Comparison of ENCODE assay signal across 22 cellular contexts in the genomic region with DNA sequence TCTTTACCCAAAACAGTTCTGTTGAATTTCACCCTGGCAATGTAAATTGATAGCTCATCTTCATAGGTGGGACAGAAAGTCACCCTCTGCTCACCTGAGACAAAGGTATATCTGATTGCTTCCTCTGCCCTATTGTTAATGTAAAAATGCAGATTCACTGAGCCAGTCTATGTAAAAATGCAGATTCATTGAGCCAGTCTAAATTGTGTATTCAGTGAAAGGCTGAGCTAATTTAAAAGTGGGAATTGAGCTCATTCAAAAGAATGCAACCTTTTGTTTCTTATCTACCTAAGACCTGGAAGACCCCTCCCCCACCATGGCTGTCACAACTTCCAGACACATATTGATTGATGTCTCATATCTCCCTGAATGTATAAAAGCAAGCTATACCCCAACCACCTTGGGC.
"Had no signal": no experiment of that assay in that cellular context is flagged by ENCODE, and none has a peak within 500 bp of the region (broad histone marks: within the 10 kb centered on the region; RNA-seq: fewer than 3 reads in every experiment).

No MANE protein-coding gene starts in this region.

- H3K27ac ChIP-seq: coronary artery, esophagus muscularis mucosa, ovary, sigmoid colon, spleen, upper lobe of left lung had no signal

- H3K4me3 ChIP-seq: coronary artery, esophagus muscularis mucosa, lung, ovary, sigmoid colon, spleen, upper lobe of left lung had no signal

- H3K27ac Mint-ChIP-seq: activated CD8-positive, alpha-beta T cell treated with anti-CD3 and anti-CD28 coated beads, Interleukin-2, amount 10 ng/mL, durations not matched to agents 7 days and 5 days; activated naive CD8-positive, alpha-beta T cell; brain; stimulated activated naive CD8-positive, alpha-beta T cell treated with anti-CD3 and anti-CD28 coated beads, Interleukin-15, amount 100 ng/mL, for 72 hours; T-helper 17 cell had no signal

- DNase-seq: activated CD4-positive, alpha-beta T cell treated with anti-CD3 and anti-CD28 coated beads for 48 hours; activated CD8-positive, alpha-beta memory T cell treated with anti-CD3 and anti-CD28 coated beads, Interleukin-2, amount 50 U/mL, for 4 hours; activated CD8-positive, alpha-beta T cell treated with anti-CD3 and anti-CD28 coated beads, Interleukin-2, amount 10 ng/mL, durations not matched to agents 7 days and 5 days; activated gamma-delta T cell; activated T-cell treated with anti-CD3 and anti-CD28 coated beads, Interleukin-2, amount 50 U/mL, for 48 hours; left colon; midbrain; ovary; sigmoid colon; spleen; stimulated activated CD4-positive, alpha-beta T cell treated with anti-CD3 and anti-CD28 coated beads, Interleukin-1b, Interleukin-23, amount 100 ng/mL, for 48 hours; stimulated activated naive CD8-positive, alpha-beta T cell treated with anti-CD3 and anti-CD28 coated beads, Interleukin-15, amount 100 ng/mL, for 72 hours; T-helper 17 cell; upper lobe of left lung had no signal

- FAIRE-seq: islet of Langerhans had no signal

- H3K27me3 Mint-ChIP-seq: activated naive CD8-positive, alpha-beta T cell; central memory CD8-positive, alpha-beta T cell; stimulated activated naive CD8-positive, alpha-beta T cell treated with anti-CD3 and anti-CD28 coated beads, Interleukin-15, amount 100 ng/mL, for 72 hours; T-helper 17 cell had no signal

- H3K36me3 ChIP-seq: esophagus muscularis mucosa, ovary, sigmoid colon, spleen, upper lobe of left lung had no signal

- H3K9me3 ChIP-seq: esophagus muscularis mucosa, ovary, sigmoid colon, spleen, upper lobe of left lung had no signal

- H3K27me3 ChIP-seq: esophagus muscularis mucosa, ovary, sigmoid colon, spleen, upper lobe of left lung had no signal

- H3K36me3 Mint-ChIP-seq: activated naive CD8-positive, alpha-beta T cell; brain had no signal

- H3K9me3 Mint-ChIP-seq: central memory CD8-positive, alpha-beta T cell; neural crest cell; stimulated activated naive CD8-positive, alpha-beta T cell treated with anti-CD3 and anti-CD28 coated beads, Interleukin-15, amount 100 ng/mL, for 72 hours had no signal

- H3K4me1 Mint-ChIP-seq: stimulated activated naive CD8-positive, alpha-beta T cell treated with anti-CD3 and anti-CD28 coated beads, Interleukin-15, amount 100 ng/mL, for 72 hours had no signal

- H3K4me3 Mint-ChIP-seq: activated CD8-positive, alpha-beta T cell treated with anti-CD3 and anti-CD28 coated beads, Interleukin-2, amount 10 ng/mL, durations not matched to agents 7 days and 5 days; activated naive CD8-positive, alpha-beta T cell; central memory CD8-positive, alpha-beta T cell; stimulated activated naive CD8-positive, alpha-beta T cell treated with anti-CD3 and anti-CD28 coated beads, Interleukin-15, amount 100 ng/mL, for 72 hours; T-helper 17 cell had no signal
